Comparison of ENCODE assay signal across 8 cellular contexts in the genomic region with DNA sequence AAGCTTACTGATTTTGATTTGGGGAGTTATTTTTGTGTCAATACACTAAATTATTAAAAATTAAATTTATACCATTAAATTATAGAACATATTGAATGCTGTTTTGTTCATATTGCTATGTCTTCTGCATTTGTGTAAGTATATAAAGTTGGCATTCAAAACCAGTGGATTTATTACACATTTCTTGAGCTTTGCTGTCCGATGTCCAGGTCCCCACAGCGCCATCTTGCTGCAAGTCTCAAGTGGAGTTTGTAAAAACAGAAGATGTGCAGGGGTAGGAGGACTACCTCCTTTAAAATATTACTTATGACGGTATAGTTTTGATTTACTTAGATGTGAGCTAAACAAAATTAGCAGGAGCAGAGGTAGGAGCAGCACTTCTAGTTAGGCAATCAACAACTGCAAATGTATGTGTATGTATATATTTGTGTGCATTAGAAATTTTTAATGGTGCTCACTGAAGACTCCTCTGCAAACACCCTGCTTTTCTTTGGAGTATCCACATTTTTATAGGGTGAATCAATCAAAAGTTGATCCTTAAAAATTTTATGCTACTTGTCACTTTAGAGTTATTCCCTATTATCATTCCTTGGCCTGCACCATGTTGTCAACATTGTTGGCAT. TPM values are rescaled to one million over a fixed set of nuclear protein-coding genes. Genes with fewer than 3 reads are reported as not detected.
DNase-seq lines count a peak whose midpoint lies in the region; ATAC-seq and TF ChIP-seq lines count a peak whose summit lies in the region.

No MANE protein-coding gene starts in this region.

- peaks cover 0 to 3% (median 1%) of the 10 kb centered on the region in 3 donors for H3K27me3 Mint-ChIP-seq in CD14-positive monocyte (ENCODE audit: low read depth in 3 of 3)

- no CpG with 5 or more reads among the region's 3 CpGs for WGBS in mesendoderm (ENCODE audit: extremely low coverage, insufficient coverage, low lambda C conversion rate)

- ATAC-seq in HG02588 (IDR thresholded peaks at IDR 0.05; ENCODE audit: unreplicated experiment) (no peak), GM18909 (IDR thresholded peaks at IDR 0.05; ENCODE audit: poor library complexity, unreplicated experiment) (no peak)

- H3K27me3 ChIP-seq in dorsolateral prefrontal cortex (no peaks in the 10 kb centered on the region), mesendoderm (ENCODE audit: insufficient read depth, low read length, poor library complexity) (no peaks in the 10 kb centered on the region)

- peaks cover 34 to 48% of the 10 kb centered on the region in 2 donors for H3K36me3 Mint-ChIP-seq in CD14-positive monocyte

- CTCF ChIA-PET in HEK293 (lab: Yijun Ruan, JAX) = interaction anchor here (0.5 to 4.3 kb wide), 41 partner anchors 9 to 863 kb away, joined by 3 to 43 read pairs (median 4); no protein-coding TSS in a partner anchor

- H2BK5ac ChIP-seq in mesendoderm (ENCODE audit: low read length) = no peak overlapping the region

- no peaks in the 10 kb centered on the region for H3K9me3 Mint-ChIP-seq in CD14-positive monocyte

- H4K8ac ChIP-seq in mesendoderm (ENCODE audit: low read depth, low read length) = no peak overlapping the region

- H3K36me3 ChIP-seq in HEK293 (ENCODE audit: control insufficient read depth in 2 of 2, insufficient read depth in 1 of 2, low read length in 2 of 2) (no peaks in the 10 kb centered on the region; a peak in 1 of 3 replicates), mesendoderm (ENCODE audit: control insufficient read depth, insufficient read depth, low read length) (no peaks in the 10 kb centered on the region)

- TF ChIP-seq CTCF in CD14-positive monocyte (IDR thresholded peaks at IDR 0.05) (peak; percentile 77), HEK293 (tag by site-specific recombination; IDR thresholded peaks at IDR 0.05) (0 out of 2 replicates have a peak, but pooled peaks have one; percentile 24), WI38 (IDR thresholded peaks at IDR 0.05; ENCODE audit: low read depth, low read length) (peak; percentile 31; the same call in 1 of the 2 replicates), dorsolateral prefrontal cortex (IDR thresholded peaks at IDR 0.05 in 54 of 56, conservative IDR thresholded peaks at IDR 0.05 in 2 of 56; ENCODE audit: low read depth in 1 of 56, partially characterized antibody in 56 of 56) (peak; percentile 35 to 75 (median 62))

- H3K4me1 Mint-ChIP-seq in CD14-positive monocyte = peaks cover 45% of the 10 kb centered on the region

- no peak overlapping the region for H4K5ac ChIP-seq in mesendoderm (ENCODE audit: low read length)

- no peak overlapping the region for H3K27ac ChIP-seq in HEK293 (ENCODE audit: extremely low read depth, low read depth, low read length)
- H3K27ac ChIP-seq in dorsolateral prefrontal cortex = peak overlapping the region in 55 of 59 donors; percentile 16 to 94 (median 83)
- H3K27ac ChIP-seq in mesendoderm (ENCODE audit: low read depth, low read length) = no peak overlapping the region

- no peak overlapping the region for H3K9ac ChIP-seq in mesendoderm (ENCODE audit: low read length)

- no peaks in the 10 kb centered on the region for H3K79me1 ChIP-seq in mesendoderm (ENCODE audit: low read length)

- peaks cover 31% of the 10 kb centered on the region for H3K4me1 ChIP-seq in HEK293 (ENCODE audit: control insufficient read depth, insufficient read depth, low read length)
- peaks cover 3% of the 10 kb centered on the region for H3K4me1 ChIP-seq in mesendoderm (ENCODE audit: control insufficient read depth, low read depth, low read length)

- no peaks in the 10 kb centered on the region for H3K9me3 ChIP-seq in HEK293 (ENCODE audit: control insufficient read depth, insufficient read depth, low read depth, low read length)

- POLR2A ChIA-PET in HEK293 (lab: Yijun Ruan, JAX) = no interaction called here

- H3K27ac Mint-ChIP-seq in CD14-positive monocyte = peak overlapping the region in 2 of 7 donors; percentile 23 to 52

- H2BK15ac ChIP-seq in mesendoderm (replicated peaks; ENCODE audit: low read depth) = no peak overlapping the region

- H3K56ac ChIP-seq in mesendoderm (ENCODE audit: low read length) = no peak overlapping the region

- H2BK120ac ChIP-seq in mesendoderm (ENCODE audit: low read depth, low read length) = no peak overlapping the region

- no peak overlapping the region for H3K23ac ChIP-seq in mesendoderm (ENCODE audit: low read length)

- H3K4me2 ChIP-seq in mesendoderm (ENCODE audit: low read length) = no peak overlapping the region

- no peak overlapping the region for H3K18ac ChIP-seq in mesendoderm (ENCODE audit: low read length)

- H3K79me2 ChIP-seq in mesendoderm (ENCODE audit: control insufficient read depth, insufficient read depth, low read length) = no peaks in the 10 kb centered on the region

- DNase-seq in CD14-positive monocyte (ENCODE audit: low spot score) (no peak), dorsolateral prefrontal cortex (peak in 7 of 10 donors; percentile 55 to 83 (median 67)), mesendoderm (peak; percentile 44), KG1 (lab: John Stamatoyannopoulos, UW) (no peak)

- no peak overlapping the region for H3K4me3 ChIP-seq in HEK293 (ENCODE audit: low read depth, low read length)
- H3K4me3 ChIP-seq in WI38 (ENCODE audit: low read depth, low read length) = no peak overlapping the region
- peak overlapping the region in 8 of 59 donors; percentile 2 to 30 (median 6) for H3K4me3 ChIP-seq in dorsolateral prefrontal cortex
- no peak overlapping the region for H3K4me3 ChIP-seq in mesendoderm (ENCODE audit: low read length)

- H3K4me3 Mint-ChIP-seq in CD14-positive monocyte = no peak overlapping the region

- intact Hi-C loops in CD14-positive monocyte (cut with micrococcal nuclease) (no loop called here), dorsolateral prefrontal cortex (cut with DNase I) (no loop called here)

- H3K4ac ChIP-seq in mesendoderm (ENCODE audit: low read depth, low read length) = no peak overlapping the region

- H2AK5ac ChIP-seq in mesendoderm (ENCODE audit: low read length) = no peak overlapping the region

TF ChIP-seq in HEK293, 187 proteins besides CTCF, POLR2A, EP300 and RAD21:
- no peak for TF ChIP-seq ZNF621 (tag by site-specific recombination; IDR thresholded peaks at IDR 0.05)
- peak; percentile 30; the same call in 1 of the 2 replicates for TF ChIP-seq ZNF654 (tag by site-specific recombination; IDR thresholded peaks at IDR 0.05; ENCODE audit: low read depth)
- TF ChIP-seq ZFP37 (tag by site-specific recombination; IDR thresholded peaks at IDR 0.05) = 0 out of 2 replicates have a peak, but pooled peaks have one; percentile 21
- peak; percentile 47; the same call in 1 of the 2 replicates for TF ChIP-seq ZNF2 (tag by site-specific recombination; IDR thresholded peaks at IDR 0.05)
TF ChIP-seq in HEK293: peak in this region for 3.

RNA-seq across cellular contexts. Expression of gene CPEB4, which starts 37.4 kb away (rescaled TPM):
- polyA plus RNA-seq in CD14-positive monocyte = 10 to 100 TPM; 10.7 to 13.9 TPM
- total RNA-seq in dorsolateral prefrontal cortex = 100 to 1,000 TPM in 119 of 120 experiments, 10 to 100 TPM in 1; 95.3 to 182 (median 133) TPM
- polyA plus RNA-seq in mesendoderm (2013, experiment 1 of 2) = 2.4 TPM
- 2.4 TPM for polyA plus RNA-seq in mesendoderm (2013, experiment 2 of 2)

Comparison
In these comparisons a context has a peak if more than half of its experiments do, and no peak if none do; other contexts are left out.
1. DNase-seq: peak in dorsolateral prefrontal cortex (7 of 10) and mesendoderm (single experiment); none in CD14-positive monocyte (single experiment) and KG1 (single experiment).
2. CTCF ChIP-seq: peak in every context shown above with its lines; median percentile 77 in CD14-positive monocyte; 62 in dorsolateral prefrontal cortex; 31 in WI38; 24 in HEK293.
3. H3K27ac ChIP-seq: peak in dorsolateral prefrontal cortex (55 of 59); none in HEK293 (single experiment) and mesendoderm (single experiment).